ENCODE assay signal across 9 cellular contexts in the genomic region with DNA sequence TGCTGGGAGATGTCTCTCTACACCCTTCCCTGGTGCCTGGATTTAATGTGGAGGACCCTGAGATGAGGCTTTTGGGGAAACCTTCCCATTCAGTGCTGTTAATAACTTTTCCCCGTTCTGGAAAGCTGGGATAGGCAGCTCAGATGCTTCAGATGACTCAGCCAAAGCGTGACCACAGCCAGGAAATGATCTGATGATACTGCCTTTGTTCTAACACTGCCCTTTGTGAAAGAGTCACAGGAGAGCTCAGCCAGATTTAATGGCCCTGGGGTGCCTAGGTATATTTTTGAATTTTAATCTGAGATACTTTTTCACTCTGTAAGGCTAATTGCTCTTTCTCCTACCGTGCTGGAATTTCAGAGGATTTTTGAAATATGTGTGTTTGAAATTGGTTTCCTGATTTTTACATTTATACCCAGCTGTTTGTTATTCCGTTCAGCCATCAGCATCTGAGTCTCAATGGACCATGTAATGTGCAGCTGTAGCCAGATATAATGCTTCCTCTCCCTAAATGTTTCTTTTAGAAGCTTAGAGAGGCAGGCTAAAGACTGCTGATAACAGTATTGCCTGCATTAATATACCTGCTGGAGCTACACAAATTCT. TPM values are rescaled to one million over a fixed set of nuclear protein-coding genes. Genes with fewer than 3 reads are reported as not detected.
A peak's percentile ranks its signal among the peaks of the same experiment; 100 is the strongest.
DNase-seq lines count a peak whose midpoint lies in the region; ATAC-seq and TF ChIP-seq lines count a peak whose summit lies in the region.
"Had no signal": no experiment of that assay in that cellular context is flagged by ENCODE, and none has a peak within 500 bp of the region (broad histone marks: within the 10 kb centered on the region; RNA-seq: fewer than 3 reads in every experiment).

No MANE protein-coding gene starts in this region.

- no peak overlapping the region for H3K27ac Mint-ChIP-seq in immature natural killer cell
- H3K27ac Mint-ChIP-seq: activated T-helper 17 cell treated with anti-CD3 and anti-CD28 coated beads, Interleukin-2, amount 50 U/mL, for 72 hours; memory B cell had no signal

- no peak overlapping the region for H3K4me3 ChIP-seq in HUES64 (ENCODE audit: low read length)
- H3K4me3 ChIP-seq in choroid plexus epithelial cell (ENCODE audit: low read depth, low read length), result no peak overlapping the region
- no peak overlapping the region for H3K4me3 ChIP-seq in iPS-18a (ENCODE audit: low read length)
- no peak overlapping the region for H3K4me3 ChIP-seq in upper lobe of right lung

- H3K27me3 Mint-ChIP-seq in immature natural killer cell (ENCODE audit: low read depth in 3 of 3), result peaks cover 2 to 9% (median 2%) of the 10 kb centered on the region in 3 donors

- ATAC-seq in upper lobe of right lung, result peak; percentile 53
- ATAC-seq in HG03045 (IDR thresholded peaks at IDR 0.05; ENCODE audit: unreplicated experiment), result no peak
- ATAC-seq in HG03439 (IDR thresholded peaks at IDR 0.05; ENCODE audit: unreplicated experiment), result no peak
- ATAC-seq: activated T-helper 17 cell treated with anti-CD3 and anti-CD28 coated beads, Interleukin-2, amount 50 U/mL, for 72 hours had no signal

- intact Hi-C loops in upper lobe of right lung (cut with DNase I), result no loop called here

- no peak overlapping the region for H3K4me3 Mint-ChIP-seq in immature natural killer cell
- H3K4me3 Mint-ChIP-seq: activated T-helper 17 cell treated with anti-CD3 and anti-CD28 coated beads, Interleukin-2, amount 50 U/mL, for 72 hours; memory B cell had no signal

- no peaks in the 10 kb centered on the region for H3K36me3 Mint-ChIP-seq in immature natural killer cell
- H3K36me3 Mint-ChIP-seq: memory B cell had no signal

- no peaks in the 10 kb centered on the region for H3K4me1 Mint-ChIP-seq in immature natural killer cell

- DNase-seq in choroid plexus epithelial cell (ENCODE audit: low read depth) (peak; percentile 74), upper lobe of right lung (no peak), immature natural killer cell (no peak)

- H3K9me3 Mint-ChIP-seq in immature natural killer cell, result no peaks in the 10 kb centered on the region
- H3K9me3 Mint-ChIP-seq: activated T-helper 17 cell treated with anti-CD3 and anti-CD28 coated beads, Interleukin-2, amount 50 U/mL, for 72 hours; memory B cell had no signal

- TF ChIP-seq CTCF in choroid plexus epithelial cell (conservative IDR thresholded peaks at IDR 0.05; ENCODE audit: low read depth, low read length) (no peak), upper lobe of right lung (IDR thresholded peaks at IDR 0.05) (no peak)

- no peaks in the 10 kb centered on the region for H3K27me3 ChIP-seq in HUES64 (ENCODE audit: insufficient read depth, low read length)
- no peaks in the 10 kb centered on the region for H3K27me3 ChIP-seq in iPS-18a (ENCODE audit: control insufficient read depth, insufficient read depth, low read length)
- no peaks in the 10 kb centered on the region for H3K27me3 ChIP-seq in upper lobe of right lung

- peaks cover 42% of the 10 kb centered on the region for H3K4me1 ChIP-seq in HUES64 (ENCODE audit: insufficient read depth, low read length)
- peaks cover 24% of the 10 kb centered on the region for H3K4me1 ChIP-seq in iPS-18a (ENCODE audit: control insufficient read depth, low read depth, low read length)
- peaks cover 22% of the 10 kb centered on the region for H3K4me1 ChIP-seq in upper lobe of right lung

- 31% methylated on average over 4 of the region's 4 CpGs for WGBS in HUES64

- H3K36me3 ChIP-seq in HUES64 (ENCODE audit: insufficient read depth, low read length), result no peaks in the 10 kb centered on the region
- no peaks in the 10 kb centered on the region for H3K36me3 ChIP-seq in iPS-18a (ENCODE audit: control insufficient read depth, low read depth, low read length)
- H3K36me3 ChIP-seq in upper lobe of right lung, result no peaks in the 10 kb centered on the region

- H3K9ac ChIP-seq in HUES64 (ENCODE audit: low read depth, low read length) (peak overlapping the region; percentile 57; the same call in 1 of the 2 replicates), iPS-18a (ENCODE audit: low read length) (peak overlapping the region; percentile 2)

- H3K27ac ChIP-seq in HUES64 (ENCODE audit: low read depth, low read length) (peak overlapping the region; percentile 70), iPS-18a (ENCODE audit: low read length) (peak overlapping the region; percentile 58), upper lobe of right lung (no peak overlapping the region)

- H3K9me3 ChIP-seq in HUES64 (ENCODE audit: insufficient read depth, low read depth, low read length), result no peaks in the 10 kb centered on the region
- no peaks in the 10 kb centered on the region for H3K9me3 ChIP-seq in iPS-18a (ENCODE audit: control insufficient read depth, low read depth, low read length)
- no peaks in the 10 kb centered on the region for H3K9me3 ChIP-seq in upper lobe of right lung

RNA-seq across cellular contexts. Expression of gene CELF2, which starts 17.7 kb away (rescaled TPM):
- polyA plus RNA-seq in HUES64 (2013, experiment 1 of 2), result 13.8 TPM
- 11.3 TPM for polyA plus RNA-seq in HUES64 (2013, experiment 2 of 2)
- total RNA-seq in upper lobe of right lung, result 110 TPM
- 100 to 1,000 TPM in 1 of 3 donors, 10 to 100 TPM in 2; 64.2 to 174 (median 95.4) TPM for polyA plus RNA-seq in immature natural killer cell
